19 cellular contexts compared by ENCODE assay signal in the genomic region with DNA sequence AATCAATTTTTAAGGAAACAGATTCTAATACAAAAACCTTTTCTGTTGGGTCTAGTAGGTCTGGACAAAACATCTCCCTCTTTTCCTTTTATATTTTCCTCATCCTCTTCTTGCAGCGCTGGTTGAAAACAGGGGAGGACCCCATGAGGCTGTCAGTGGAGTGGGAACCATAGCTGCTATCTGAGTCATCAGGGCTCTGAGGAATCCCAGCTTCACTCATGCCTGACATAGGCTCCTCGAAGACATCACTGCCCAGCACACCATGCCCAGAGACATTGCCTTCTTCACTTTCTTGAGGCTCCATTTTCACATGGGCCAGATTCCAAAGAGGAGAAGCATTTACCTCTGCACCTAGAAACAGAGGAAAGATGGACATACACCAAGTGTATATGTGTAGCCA. TPM values are rescaled to one million over a fixed set of nuclear protein-coding genes. Genes with fewer than 3 reads are reported as not detected.
DNase-seq lines count a peak whose midpoint lies in the region; ATAC-seq, FAIRE-seq and TF ChIP-seq lines count a peak whose summit lies in the region.
"Had no signal": no experiment of that assay in that cellular context is flagged by ENCODE, and none has a peak within 500 bp of the region (broad histone marks: within the 10 kb centered on the region; RNA-seq: fewer than 3 reads in every experiment).

No MANE protein-coding gene starts in this region.

- no peak overlapping the region for H3K4me2 ChIP-seq in SK-N-SH
- H3K4me2 ChIP-seq: smooth muscle cell had no signal

- CTCF ChIA-PET in activated naive CD4-positive, alpha-beta T cell treated with anti-CD3 and anti-CD28 coated beads, Interleukin-2, amount 10 ng/mL, durations not matched to agents 7 days and 5 days (lab: Charles Lee) = no interaction called here
- CTCF ChIA-PET in SK-N-SH (lab: Yijun Ruan, JAX) = interaction anchor here (8.4 kb wide), 1 partner anchor 30 kb away, joined by 77 read pairs; no protein-coding TSS in a partner anchor

- H3K27me3 ChIP-seq in SK-N-SH (ENCODE audit: insufficient read depth) (no peaks in the 10 kb centered on the region), bronchial epithelial cell (ENCODE audit: control insufficient read depth, insufficient read depth, low read length) (no peaks in the 10 kb centered on the region)
- H3K27me3 ChIP-seq: esophagus muscularis mucosa, upper lobe of left lung had no signal

- no peaks in the 10 kb centered on the region for H4K20me1 ChIP-seq in SK-N-SH (ENCODE audit: insufficient read depth)

- peaks cover 21% of the 10 kb centered on the region for H3K4me1 Mint-ChIP-seq in activated naive CD4-positive, alpha-beta T cell treated with anti-CD3 and anti-CD28 coated beads, Interleukin-2, amount 50 U/mL, for 24 hours
- H3K4me1 Mint-ChIP-seq in activated naive CD4-positive, alpha-beta T cell treated with anti-CD3 and anti-CD28 coated beads, Interleukin-2, amount 10 ng/mL, durations not matched to agents 7 days and 5 days = no peaks in the 10 kb centered on the region
- peaks cover 18% of the 10 kb centered on the region for H3K4me1 Mint-ChIP-seq in stimulated activated effector memory CD8-positive, alpha-beta T cell treated with anti-CD3 and anti-CD28 coated beads, Interleukin-12 subunit alpha, Interleukin-12 subunit beta, amount 100 ng/mL, for 72 hours
- no peaks in the 10 kb centered on the region for H3K4me1 Mint-ChIP-seq in mesothelial cell of epicardium

- H3K4me3 ChIP-seq in SK-N-SH (ENCODE audit: low read depth in 2 of 2, low read length in 1 of 2) (no peak overlapping the region), bronchial epithelial cell (ENCODE audit: low read depth, low read length) (no peak overlapping the region)
- H3K4me3 ChIP-seq: esophagus muscularis mucosa, smooth muscle cell, upper lobe of left lung had no signal

- 54% methylated on average over 2 of the region's 2 CpGs for WGBS in SK-N-SH (ENCODE audit: low lambda C conversion rate)

- H3K27ac ChIP-seq in SK-N-SH (ENCODE audit: low read depth in 2 of 2, low read length in 1 of 2) = no peak overlapping the region
- H3K27ac ChIP-seq: esophagus muscularis mucosa, upper lobe of left lung had no signal

- H3K27ac Mint-ChIP-seq in activated naive CD4-positive, alpha-beta T cell treated with anti-CD3 and anti-CD28 coated beads, Interleukin-2, amount 50 U/mL, for 24 hours = peak overlapping the region; percentile 20
- no peak overlapping the region for H3K27ac Mint-ChIP-seq in activated naive CD4-positive, alpha-beta T cell treated with anti-CD3 and anti-CD28 coated beads, Interleukin-2, amount 10 ng/mL, durations not matched to agents 7 days and 5 days
- peak overlapping the region; percentile 6 for H3K27ac Mint-ChIP-seq in stimulated activated effector memory CD8-positive, alpha-beta T cell treated with anti-CD3 and anti-CD28 coated beads, Interleukin-12 subunit alpha, Interleukin-12 subunit beta, amount 100 ng/mL, for 72 hours
- H3K27ac Mint-ChIP-seq in mesothelial cell of epicardium = no peak overlapping the region

- H3K9me2 ChIP-seq in SK-N-SH = no peaks in the 10 kb centered on the region

- H3K9me3 ChIP-seq in SK-N-SH = no peaks in the 10 kb centered on the region
- H3K9me3 ChIP-seq: esophagus muscularis mucosa, upper lobe of left lung had no signal

- no peak for DNase-seq in activated naive CD4-positive, alpha-beta T cell treated with anti-CD3 and anti-CD28 coated beads, Interleukin-2, amount 10 ng/mL, durations not matched to agents 7 days and 5 days
- DNase-seq in SK-N-SH = no peak
- DNase-seq in bronchial epithelial cell (ENCODE audit: low read depth) = peak; percentile 52
- no peak for DNase-seq in stimulated activated effector memory CD8-positive, alpha-beta T cell treated with anti-CD3 and anti-CD28 coated beads, Interleukin-12 subunit alpha, Interleukin-12 subunit beta, amount 100 ng/mL, for 72 hours (ENCODE audit: low spot score in 2 of 2)
- no peak for DNase-seq in iPS-NIHi7 (ENCODE audit: extremely low spot score)
- DNase-seq in mesothelial cell of epicardium (ENCODE audit: low spot score in 2 of 2, unreplicated experiment in 2 of 2) = no peak
- DNase-seq in NCI-H1436 (lab: John Stamatoyannopoulos, UW) = no peak
- DNase-seq: activated CD4-positive, CD25-positive, alpha-beta regulatory T cell; activated CD8-positive, alpha-beta memory T cell treated with anti-CD3 and anti-CD28 coated beads, Interleukin-2, amount 50 U/mL, for 4 hours; amniotic stem cell; GF-D8; NCI-H1048; NCI-H2107; upper lobe of left lung had no signal

- H3K4me1 ChIP-seq in SK-N-SH (ENCODE audit: control insufficient read depth in 1 of 2, insufficient read depth in 2 of 2, low read depth in 1 of 2, low read length in 1 of 2) = no peaks in the 10 kb centered on the region
- H3K4me1 ChIP-seq: upper lobe of left lung had no signal

- FAIRE-seq in bronchial epithelial cell (lab: Jason Lieb, UNC) = no peak

- H3K79me2 ChIP-seq in SK-N-SH (ENCODE audit: insufficient read depth) = peaks cover 13% of the 10 kb centered on the region; the same call in 1 of the 2 replicates

- H3F3A ChIP-seq in SK-N-SH (replicated peaks; ENCODE audit: insufficient read depth) = peaks cover 40% of the 10 kb centered on the region

- H2AFZ ChIP-seq in SK-N-SH (ENCODE audit: low read depth) = no peak overlapping the region

- POLR2A ChIA-PET in SK-N-SH (lab: Yijun Ruan, JAX) = interaction anchor here (0.6 kb wide), 1 partner anchor 1415 kb away, joined by 3 read pairs; no protein-coding TSS in a partner anchor

- no peaks in the 10 kb centered on the region for H3K27me3 Mint-ChIP-seq in activated naive CD4-positive, alpha-beta T cell treated with anti-CD3 and anti-CD28 coated beads, Interleukin-2, amount 50 U/mL, for 24 hours
- no peaks in the 10 kb centered on the region for H3K27me3 Mint-ChIP-seq in activated naive CD4-positive, alpha-beta T cell treated with anti-CD3 and anti-CD28 coated beads, Interleukin-2, amount 10 ng/mL, durations not matched to agents 7 days and 5 days
- H3K27me3 Mint-ChIP-seq in mesothelial cell of epicardium (ENCODE audit: low read depth) = no peaks in the 10 kb centered on the region

- no peak overlapping the region for H3K4me3 Mint-ChIP-seq in activated naive CD4-positive, alpha-beta T cell treated with anti-CD3 and anti-CD28 coated beads, Interleukin-2, amount 50 U/mL, for 24 hours
- no peak overlapping the region for H3K4me3 Mint-ChIP-seq in activated naive CD4-positive, alpha-beta T cell treated with anti-CD3 and anti-CD28 coated beads, Interleukin-2, amount 10 ng/mL, durations not matched to agents 7 days and 5 days
- no peak overlapping the region for H3K4me3 Mint-ChIP-seq in stimulated activated effector memory CD8-positive, alpha-beta T cell treated with anti-CD3 and anti-CD28 coated beads, Interleukin-12 subunit alpha, Interleukin-12 subunit beta, amount 100 ng/mL, for 72 hours
- H3K4me3 Mint-ChIP-seq in mesothelial cell of epicardium = no peak overlapping the region

- no peak for TF ChIP-seq RAD21 in SK-N-SH (IDR thresholded peaks at IDR 0.05; ENCODE audit: low read length)

- TF ChIP-seq EP300 in SK-N-SH (IDR thresholded peaks at IDR 0.05; ENCODE audit: borderline replicate concordance in 1 of 2, low read depth in 1 of 2, low read length in 1 of 2) = no peak

- H3K9ac ChIP-seq in SK-N-SH = no peak overlapping the region

- ATAC-seq in stimulated activated effector memory CD8-positive, alpha-beta T cell treated with anti-CD3 and anti-CD28 coated beads, Interleukin-12 subunit alpha, Interleukin-12 subunit beta, amount 100 ng/mL, for 72 hours = no peak
- ATAC-seq: left lobe of liver, Panc1 had no signal

- no peaks in the 10 kb centered on the region for H3K9me3 Mint-ChIP-seq in activated naive CD4-positive, alpha-beta T cell treated with anti-CD3 and anti-CD28 coated beads, Interleukin-2, amount 50 U/mL, for 24 hours
- no peaks in the 10 kb centered on the region for H3K9me3 Mint-ChIP-seq in activated naive CD4-positive, alpha-beta T cell treated with anti-CD3 and anti-CD28 coated beads, Interleukin-2, amount 10 ng/mL, durations not matched to agents 7 days and 5 days
- no peaks in the 10 kb centered on the region for H3K9me3 Mint-ChIP-seq in stimulated activated effector memory CD8-positive, alpha-beta T cell treated with anti-CD3 and anti-CD28 coated beads, Interleukin-12 subunit alpha, Interleukin-12 subunit beta, amount 100 ng/mL, for 72 hours
- H3K9me3 Mint-ChIP-seq in mesothelial cell of epicardium = no peaks in the 10 kb centered on the region

- TF ChIP-seq CTCF in SK-N-SH (IDR thresholded peaks at IDR 0.05) (no peak), bronchial epithelial cell (IDR thresholded peaks at IDR 0.05; ENCODE audit: insufficient read depth, low read length, severe bottlenecking) (no peak), mesothelial cell of epicardium (IDR thresholded peaks at IDR 0.05; ENCODE audit: unreplicated experiment) (no peak)

- H3K36me3 Mint-ChIP-seq in activated naive CD4-positive, alpha-beta T cell treated with anti-CD3 and anti-CD28 coated beads, Interleukin-2, amount 50 U/mL, for 24 hours = peaks cover 15% of the 10 kb centered on the region
- peaks cover 49% of the 10 kb centered on the region for H3K36me3 Mint-ChIP-seq in activated naive CD4-positive, alpha-beta T cell treated with anti-CD3 and anti-CD28 coated beads, Interleukin-2, amount 10 ng/mL, durations not matched to agents 7 days and 5 days
- H3K36me3 Mint-ChIP-seq in stimulated activated effector memory CD8-positive, alpha-beta T cell treated with anti-CD3 and anti-CD28 coated beads, Interleukin-12 subunit alpha, Interleukin-12 subunit beta, amount 100 ng/mL, for 72 hours = peaks cover 99% of the 10 kb centered on the region
- H3K36me3 Mint-ChIP-seq in mesothelial cell of epicardium = peaks cover 43% of the 10 kb centered on the region

- H3K36me3 ChIP-seq in SK-N-SH (replicated peaks in 1 of 2; ENCODE audit: control insufficient read depth in 1 of 2, insufficient read depth in 2 of 2, low read length in 1 of 2) (peaks cover 81 to 86% of the 10 kb centered on the region in 2 experiments), bronchial epithelial cell (ENCODE audit: control insufficient read depth, insufficient read depth, low read length) (peaks cover 1% of the 10 kb centered on the region)

RNA-seq across cellular contexts. Expression of a gene that starts 10.0 kb away (rescaled TPM):
- 49.7 and 69.3 TPM in 2 replicates for polyA plus RNA-seq in SK-N-SH (2012; rRNA removed)
- 28.3 and 33.5 TPM in 2 replicates for polyA plus RNA-seq in SK-N-SH (2012; cell fraction: cytosol; rRNA removed)
- polyA plus RNA-seq in SK-N-SH (2012; cell fraction: nucleus; rRNA removed) = 135 and 184 TPM in 2 replicates
- total RNA-seq in bronchial epithelial cell = 10.5 and 14.7 TPM in 2 replicates
- total RNA-seq in mesothelial cell of epicardium = 40.6 to 42.6 TPM (median 41.2 TPM) in 3 replicates

RNA-seq across cellular contexts. Expression of a gene that starts 10.3 kb away (rescaled TPM):
- 9.4 and 9.8 TPM in 2 replicates for polyA plus RNA-seq in SK-N-SH (2012; rRNA removed)
- polyA plus RNA-seq in SK-N-SH (2012; cell fraction: cytosol; rRNA removed) = 10.6 and 13.9 TPM in 2 replicates
- polyA plus RNA-seq in SK-N-SH (2012; cell fraction: nucleus; rRNA removed) = 8.7 and 11.4 TPM in 2 replicates
- total RNA-seq in bronchial epithelial cell (20.5 and 27.4 TPM in 2 replicates), mesothelial cell of epicardium (18.8 to 20.0 TPM (median 19.1 TPM) in 3 replicates)

RNA-seq across cellular contexts. Expression of a gene that starts 24.5 kb away (rescaled TPM):
- 74.0 and 92.8 TPM in 2 replicates for polyA plus RNA-seq in SK-N-SH (2012; rRNA removed)
- polyA plus RNA-seq in SK-N-SH (2012; cell fraction: cytosol; rRNA removed) = 97.6 and 100 TPM in 2 replicates
- polyA plus RNA-seq in SK-N-SH (2012; cell fraction: nucleus; rRNA removed) = 56.0 and 77.7 TPM in 2 replicates
- total RNA-seq in bronchial epithelial cell = 31.7 and 47.9 TPM in 2 replicates
- 32.4 to 36.7 TPM (median 36.3 TPM) in 3 replicates for total RNA-seq in mesothelial cell of epicardium

RNA-seq across cellular contexts. Expression of a gene that starts 24.6 kb away (rescaled TPM):
- polyA plus RNA-seq in SK-N-SH (2012; rRNA removed) = 2.3 and 2.7 TPM in 2 replicates
- 2.5 and 2.8 TPM in 2 replicates for polyA plus RNA-seq in SK-N-SH (2012; cell fraction: cytosol; rRNA removed)
- 2.8 and 3.3 TPM in 2 replicates for polyA plus RNA-seq in SK-N-SH (2012; cell fraction: nucleus; rRNA removed)
- 0.79 and 0.90 TPM in 2 replicates for total RNA-seq in bronchial epithelial cell
- 4.6 to 5.2 TPM (median 4.9 TPM) in 3 replicates for total RNA-seq in mesothelial cell of epicardium

Comparison
In these comparisons a context has a peak if more than half of its experiments do, and no peak if none do; other contexts are left out.
1. H3K27ac Mint-ChIP-seq: peak in activated naive CD4-positive, alpha-beta T cell treated with anti-CD3 and anti-CD28 coated beads, Interleukin-2, amount 50 U/mL, for 24 hours (single experiment) and stimulated activated effector memory CD8-positive, alpha-beta T cell treated with anti-CD3 and anti-CD28 coated beads, Interleukin-12 subunit alpha, Interleukin-12 subunit beta, amount 100 ng/mL, for 72 hours (single experiment); none in activated naive CD4-positive, alpha-beta T cell treated with anti-CD3 and anti-CD28 coated beads, Interleukin-2, amount 10 ng/mL, durations not matched to agents 7 days and 5 days (single experiment) and mesothelial cell of epicardium (single experiment).